2 cellular contexts compared by ENCODE assay signal in the genomic region with DNA sequence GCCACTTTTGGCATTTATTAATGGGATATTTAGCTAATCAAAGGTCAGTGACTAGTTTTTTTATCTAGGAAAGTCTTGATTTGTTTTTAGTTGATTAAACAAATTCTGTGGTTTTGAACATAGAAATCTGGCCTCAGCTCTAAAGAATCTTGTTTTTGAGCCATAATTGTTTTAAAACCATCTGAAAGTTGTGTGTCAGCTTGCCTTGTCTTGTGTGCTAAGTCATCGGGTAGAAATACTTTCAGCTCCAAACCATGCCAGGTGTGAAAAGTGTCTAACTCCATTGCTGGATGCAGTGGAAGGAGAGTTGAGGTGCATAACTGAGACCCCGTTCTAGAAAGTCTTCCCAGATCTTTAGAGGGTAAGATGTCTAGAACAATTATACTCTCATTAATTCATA.
TF ChIP-seq lines count a peak whose summit lies in the region.

No MANE protein-coding gene starts in this region.

TF ChIP-seq in SK-N-SH, 30 proteins besides CTCF, POLR2A, EP300 and RAD21 (continued from another document):
- TF ChIP-seq, protein P1, sequence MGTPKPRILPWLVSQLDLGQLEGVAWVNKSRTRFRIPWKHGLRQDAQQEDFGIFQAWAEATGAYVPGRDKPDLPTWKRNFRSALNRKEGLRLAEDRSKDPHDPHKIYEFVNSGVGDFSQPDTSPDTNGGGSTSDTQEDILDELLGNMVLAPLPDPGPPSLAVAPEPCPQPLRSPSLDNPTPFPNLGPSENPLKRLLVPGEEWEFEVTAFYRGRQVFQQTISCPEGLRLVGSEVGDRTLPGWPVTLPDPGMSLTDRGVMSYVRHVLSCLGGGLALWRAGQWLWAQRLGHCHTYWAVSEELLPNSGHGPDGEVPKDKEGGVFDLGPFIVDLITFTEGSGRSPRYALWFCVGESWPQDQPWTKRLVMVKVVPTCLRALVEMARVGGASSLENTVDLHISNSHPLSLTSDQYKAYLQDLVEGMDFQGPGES (IDR thresholded peaks at IDR 0.05; ENCODE audit: low read depth, low read length) = no peak
- TF ChIP-seq RCOR1 (IDR thresholded peaks at IDR 0.05; ENCODE audit: low read length) = no peak
- TF ChIP-seq, protein P2, sequence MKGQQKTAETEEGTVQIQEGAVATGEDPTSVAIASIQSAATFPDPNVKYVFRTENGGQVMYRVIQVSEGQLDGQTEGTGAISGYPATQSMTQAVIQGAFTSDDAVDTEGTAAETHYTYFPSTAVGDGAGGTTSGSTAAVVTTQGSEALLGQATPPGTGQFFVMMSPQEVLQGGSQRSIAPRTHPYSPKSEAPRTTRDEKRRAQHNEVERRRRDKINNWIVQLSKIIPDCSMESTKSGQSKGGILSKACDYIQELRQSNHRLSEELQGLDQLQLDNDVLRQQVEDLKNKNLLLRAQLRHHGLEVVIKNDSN (IDR thresholded peaks at IDR 0.05; ENCODE audit: borderline replicate concordance, low read depth) = no peak
TF ChIP-seq in SK-N-SH: peak in this region for 0.

TF ChIP-seq in SK-N-SH treated with all-trans-retinoic acid at 6 μM for 48 hours, 23 proteins besides CTCF, POLR2A, EP300 and RAD21 (continued from another document):
- no peak for TF ChIP-seq BACH2 (CRISPR knock-in tag; IDR thresholded peaks at IDR 0.05; ENCODE audit: borderline replicate concordance)
- no peak for TF ChIP-seq GLIS3 (CRISPR knock-in tag; IDR thresholded peaks at IDR 0.05)
